14 cellular contexts compared by ENCODE assay signal in genomic region chr21:41901099-41901498, GRCh38. TPM values are rescaled to one million over a fixed set of nuclear protein-coding genes. Genes with fewer than 3 reads are reported as not detected.
DNase-seq lines count a peak whose midpoint lies in the region; ATAC-seq and TF ChIP-seq lines count a peak whose summit lies in the region.
"Had no signal": no experiment of that assay in that cellular context is flagged by ENCODE, and none has a peak within 500 bp of the region (broad histone marks: within the 10 kb centered on the region; RNA-seq: fewer than 3 reads in every experiment).

No MANE protein-coding gene starts in this region.

- peak; percentile 78 for DNase-seq in activated naive CD4-positive, alpha-beta T cell treated with anti-CD3 and anti-CD28 coated beads for 36 hours
- no peak for DNase-seq in activated naive CD4-positive, alpha-beta T cell (lab: John Stamatoyannopoulos, UW)
- peak; percentile 34 for DNase-seq in T-helper 2 cell treated with Interferon-gamma antibody and Interleukin-4, amounts not matched to agents 5 μg/mL and 100 μg/mL, for 36 hours (ENCODE audit: low spot score)
- no peak for DNase-seq in left lung
- DNase-seq in stomach = peak; percentile 53
- no peak for DNase-seq in effector CD8-positive, alpha-beta T cell (lab: John Stamatoyannopoulos, UW)
- no peak for DNase-seq in NCI-H1930 (lab: John Stamatoyannopoulos, UW)
- DNase-seq: AML-193, gastrocnemius medialis, Kasumi-1, NCI-H1694, NCI-H510A had no signal

- TF ChIP-seq CTCF in left lung (IDR thresholded peaks at IDR 0.05) (no peak), stomach (IDR thresholded peaks at IDR 0.05) (no peak)

- peaks cover 16% of the 10 kb centered on the region for H3K36me3 Mint-ChIP-seq in activated naive CD4-positive, alpha-beta T cell treated with anti-CD3 and anti-CD28 coated beads for 36 hours (ENCODE audit: low read depth)
- H3K36me3 Mint-ChIP-seq in T-helper 2 cell treated with Interferon-gamma antibody and Interleukin-4, amounts not matched to agents 5 μg/mL and 100 μg/mL, for 36 hours (ENCODE audit: low read depth) = peaks cover 10% of the 10 kb centered on the region

- TF ChIP-seq POLR2A in stomach (IDR thresholded peaks at IDR 0.05) = no peak

- intact Hi-C loops in activated naive CD4-positive, alpha-beta T cell treated with anti-CD3 and anti-CD28 coated beads for 36 hours (cut with micrococcal nuclease) = loop anchor here (1.0 kb wide), 3 partner anchors 20 to 101 kb away; no protein-coding TSS in a partner anchor
- intact Hi-C loops in left lung (cut with DNase I) (no loop called here), stomach (cut with DNase I; ENCODE audit: low total_unique reads) (no loop called here)

- H3K27me3 Mint-ChIP-seq in activated naive CD4-positive, alpha-beta T cell treated with anti-CD3 and anti-CD28 coated beads for 36 hours (ENCODE audit: low read depth) = no peaks in the 10 kb centered on the region
- H3K27me3 Mint-ChIP-seq in T-helper 2 cell treated with Interferon-gamma antibody and Interleukin-4, amounts not matched to agents 5 μg/mL and 100 μg/mL, for 36 hours (ENCODE audit: low read depth) = no peaks in the 10 kb centered on the region

- H3K4me3 ChIP-seq in left lung (no peak overlapping the region), stomach (no peak overlapping the region)
- H3K4me3 ChIP-seq: gastrocnemius medialis had no signal

- H3K27me3 ChIP-seq in left lung (no peaks in the 10 kb centered on the region), stomach (no peaks in the 10 kb centered on the region)
- H3K27me3 ChIP-seq: gastrocnemius medialis had no signal

- H3K4me3 Mint-ChIP-seq in activated naive CD4-positive, alpha-beta T cell treated with anti-CD3 and anti-CD28 coated beads for 36 hours = no peak overlapping the region
- H3K4me3 Mint-ChIP-seq in T-helper 2 cell treated with Interferon-gamma antibody and Interleukin-4, amounts not matched to agents 5 μg/mL and 100 μg/mL, for 36 hours = no peak overlapping the region
- H3K4me3 Mint-ChIP-seq: neural crest cell had no signal

- TF ChIP-seq EP300 in stomach (IDR thresholded peaks at IDR 0.05) = no peak

- peaks cover 0 to 1% of the 10 kb centered on the region in 2 donors for H3K4me1 ChIP-seq in left lung
- H3K4me1 ChIP-seq in stomach = peaks cover 0 to 15% (median 4%) of the 10 kb centered on the region in 4 donors
- H3K4me1 ChIP-seq: gastrocnemius medialis had no signal

- no peak overlapping the region for H3K27ac ChIP-seq in left lung
- H3K27ac ChIP-seq in stomach = peak overlapping the region in 4 of 5 donors; percentile 22 to 49 (median 42)
- H3K27ac ChIP-seq: gastrocnemius medialis had no signal

- peak; percentile 16 for ATAC-seq in left lung
- ATAC-seq in GM21528 (IDR thresholded peaks at IDR 0.05; ENCODE audit: low FRiP score, unreplicated experiment) = no peak
- ATAC-seq: gastrocnemius medialis had no signal

- H3K4me1 Mint-ChIP-seq in activated naive CD4-positive, alpha-beta T cell treated with anti-CD3 and anti-CD28 coated beads for 36 hours (ENCODE audit: low read depth) = peaks cover 26% of the 10 kb centered on the region
- H3K4me1 Mint-ChIP-seq in T-helper 2 cell treated with Interferon-gamma antibody and Interleukin-4, amounts not matched to agents 5 μg/mL and 100 μg/mL, for 36 hours (ENCODE audit: low read depth) = peaks cover 22% of the 10 kb centered on the region

- H3K36me3 ChIP-seq in left lung (peaks cover 0 to 65% of the 10 kb centered on the region in 2 donors), stomach (peaks cover 13 to 89% (median 74%) of the 10 kb centered on the region in 4 donors)

- H3K9me3 ChIP-seq in left lung (no peaks in the 10 kb centered on the region), stomach (no peaks in the 10 kb centered on the region)
- H3K9me3 ChIP-seq: gastrocnemius medialis had no signal

- WGBS in stomach, 5 donors = 36 to 54% (median 44%) methylated on average over 12 of the region's 12 CpGs

- peak overlapping the region; percentile 75 for H3K27ac Mint-ChIP-seq in activated naive CD4-positive, alpha-beta T cell treated with anti-CD3 and anti-CD28 coated beads for 36 hours
- no peak overlapping the region for H3K27ac Mint-ChIP-seq in T-helper 2 cell treated with Interferon-gamma antibody and Interleukin-4, amounts not matched to agents 5 μg/mL and 100 μg/mL, for 36 hours

- CTCF ChIA-PET in activated naive CD4-positive, alpha-beta T cell treated with anti-CD3 and anti-CD28 coated beads for 36 hours (lab: Charles Lee) = no interaction called here

- no peaks in the 10 kb centered on the region for H3K9me3 Mint-ChIP-seq in activated naive CD4-positive, alpha-beta T cell treated with anti-CD3 and anti-CD28 coated beads for 36 hours
- H3K9me3 Mint-ChIP-seq in T-helper 2 cell treated with Interferon-gamma antibody and Interleukin-4, amounts not matched to agents 5 μg/mL and 100 μg/mL, for 36 hours = no peaks in the 10 kb centered on the region
- H3K9me3 Mint-ChIP-seq: neural crest cell had no signal

RNA-seq across cellular contexts. Expression of gene PRDM15, which starts 22.0 kb away (rescaled TPM):
- total RNA-seq in activated naive CD4-positive, alpha-beta T cell treated with anti-CD3 and anti-CD28 coated beads for 36 hours = 1 to 10 TPM; 9.6 to 9.8 TPM
- 1 to 10 TPM; 6.2 to 7.8 TPM for total RNA-seq in left lung
- total RNA-seq in stomach = 10 to 100 TPM in 2 of 5 donors, 1 to 10 TPM in 3; 2.6 to 44.6 (median 10.0) TPM
- 1 to 10 TPM in 2 of 3 donors, under 1 TPM in 1; 0.92 to 2.6 (median 1.4) TPM for polyA plus RNA-seq in stomach

RNA-seq across cellular contexts. Expression of gene C2CD2, which starts 52.7 kb away (rescaled TPM):
- 1 to 10 TPM; 6.9 to 7.3 TPM for total RNA-seq in activated naive CD4-positive, alpha-beta T cell treated with anti-CD3 and anti-CD28 coated beads for 36 hours
- total RNA-seq in left lung (10 to 100 TPM; 19.4 to 22.0 TPM), stomach (10 to 100 TPM; 13.4 to 31.9 (median 18.7) TPM)
- polyA plus RNA-seq in stomach = 1 to 10 TPM; 4.6 to 9.5 (median 6.1) TPM

Comparison
In these comparisons a context has a peak if more than half of its experiments do, and no peak if none do; other contexts are left out.
1. DNase-seq: peak in activated naive CD4-positive, alpha-beta T cell treated with anti-CD3 and anti-CD28 coated beads for 36 hours (single experiment), T-helper 2 cell treated with Interferon-gamma antibody and Interleukin-4, amounts not matched to agents 5 μg/mL and 100 μg/mL, for 36 hours (single experiment) and stomach (single experiment); none in activated naive CD4-positive, alpha-beta T cell (0 of 4), left lung (0 of 2), effector CD8-positive, alpha-beta T cell (single experiment) and NCI-H1930 (0 of 2).
2. H3K27ac ChIP-seq: peak in stomach (4 of 5); none in left lung (0 of 2).